ENCODE assay signal across 8 cellular contexts in the genomic region with DNA sequence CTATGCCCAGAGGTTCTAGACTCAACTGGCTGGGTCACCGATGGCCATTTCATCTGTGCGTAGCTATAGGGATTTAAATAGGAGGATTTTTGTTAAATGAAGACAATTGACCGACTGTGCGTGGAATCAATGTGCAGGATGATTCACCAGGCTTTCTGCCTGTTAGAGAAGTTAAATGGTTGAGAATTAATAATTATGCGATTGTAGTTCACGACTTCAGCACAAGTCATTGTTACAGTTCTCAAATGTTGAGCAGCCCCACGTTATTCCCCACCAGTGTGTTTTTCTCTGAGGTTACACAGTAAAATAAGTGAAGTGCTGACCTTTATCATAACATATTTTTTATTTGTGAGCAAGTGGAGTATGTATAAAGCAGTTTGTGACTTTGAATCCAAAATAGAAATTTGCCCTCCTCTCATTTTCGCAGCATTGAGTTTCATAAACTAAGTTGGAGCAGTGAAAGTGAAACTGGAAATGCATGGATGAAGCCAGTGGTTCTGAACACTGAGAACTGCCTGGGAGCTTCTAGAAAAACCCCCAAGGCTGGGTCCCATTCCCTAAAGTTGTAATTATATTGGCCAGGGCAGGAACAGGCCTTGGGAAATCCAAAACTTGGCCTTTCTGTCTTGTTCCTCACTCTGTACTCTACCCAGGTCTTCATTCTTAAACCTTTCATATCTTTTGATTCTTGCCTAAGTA.
DNase-seq lines count a peak whose midpoint lies in the region; ATAC-seq and TF ChIP-seq lines count a peak whose summit lies in the region.

No MANE protein-coding gene starts in this region.

- POLR2A ChIA-PET in activated naive CD8-positive, alpha-beta T cell treated with anti-CD3 and anti-CD28 coated beads, Interleukin-2, amount 10 ng/mL, durations not matched to agents 7 days and 5 days (lab: Charles Lee): no interaction called here

- no peaks in the 10 kb centered on the region for H3K27me3 ChIP-seq in BLaER1
- no peaks in the 10 kb centered on the region for H3K27me3 ChIP-seq in effector memory CD4-positive, alpha-beta T cell (replicated peaks; ENCODE audit: control insufficient read depth, insufficient read depth, low read length, poor library complexity, severe bottlenecking)

- H3K9me3 Mint-ChIP-seq in activated naive CD8-positive, alpha-beta T cell treated with anti-CD3 and anti-CD28 coated beads, Interleukin-2, amount 10 ng/mL, durations not matched to agents 7 days and 5 days: no peaks in the 10 kb centered on the region

- no peak for TF ChIP-seq CTCF in foreskin fibroblast (IDR thresholded peaks at IDR 0.05; ENCODE audit: low read depth, low read length)

- in situ Hi-C loops in G401 (cut with HindIII; ENCODE audit: low sequenced_read_pairs): no loop called here

- peaks cover 2% of the 10 kb centered on the region for H3K27me3 Mint-ChIP-seq in activated naive CD8-positive, alpha-beta T cell treated with anti-CD3 and anti-CD28 coated beads, Interleukin-2, amount 10 ng/mL, durations not matched to agents 7 days and 5 days

- H3K4me2 ChIP-seq in BLaER1: peak overlapping the region; percentile 83

- H3K36me3 Mint-ChIP-seq in activated naive CD8-positive, alpha-beta T cell treated with anti-CD3 and anti-CD28 coated beads, Interleukin-2, amount 10 ng/mL, durations not matched to agents 7 days and 5 days: peaks cover 3% of the 10 kb centered on the region

- H3K36me3 ChIP-seq in BLaER1: peaks cover 65% of the 10 kb centered on the region
- no peaks in the 10 kb centered on the region for H3K36me3 ChIP-seq in effector memory CD4-positive, alpha-beta T cell (ENCODE audit: control insufficient read depth, insufficient read depth, low read length)

- no peak for DNase-seq in activated naive CD8-positive, alpha-beta T cell treated with anti-CD3 and anti-CD28 coated beads, Interleukin-2, amount 10 ng/mL, durations not matched to agents 7 days and 5 days
- peak; percentile 38 for DNase-seq in midbrain (lab: John Stamatoyannopoulos, UW)
- no peak for DNase-seq in effector memory CD4-positive, alpha-beta T cell
- no peak for DNase-seq in foreskin fibroblast
- no peak for DNase-seq in OCI-M2 (lab: John Stamatoyannopoulos, UW; ENCODE audit: unreplicated experiment)
- DNase-seq in G401 (ENCODE audit: low spot score): no peak

- H3K9ac ChIP-seq in BLaER1: peak overlapping the region; percentile 42; the same call in 1 of the 2 replicates

- ATAC-seq in GM21825 (IDR thresholded peaks at IDR 0.05; ENCODE audit: unreplicated experiment): peak; percentile 53
- ATAC-seq in activated naive CD8-positive, alpha-beta T cell treated with anti-CD3 and anti-CD28 coated beads, Interleukin-2, amount 10 ng/mL, durations not matched to agents 7 days and 5 days (ENCODE audit: low read depth): no peak

- no peak overlapping the region for H3K27ac Mint-ChIP-seq in activated naive CD8-positive, alpha-beta T cell treated with anti-CD3 and anti-CD28 coated beads, Interleukin-2, amount 10 ng/mL, durations not matched to agents 7 days and 5 days

- H3K4me3 Mint-ChIP-seq in activated naive CD8-positive, alpha-beta T cell treated with anti-CD3 and anti-CD28 coated beads, Interleukin-2, amount 10 ng/mL, durations not matched to agents 7 days and 5 days: peak overlapping the region; percentile 52

- no peaks in the 10 kb centered on the region for H3K9me3 ChIP-seq in BLaER1
- no peaks in the 10 kb centered on the region for H3K9me3 ChIP-seq in effector memory CD4-positive, alpha-beta T cell (ENCODE audit: control insufficient read depth, low read length)

- peaks cover 100% of the 10 kb centered on the region for H4K20me1 ChIP-seq in BLaER1

- H3K4me3 ChIP-seq in BLaER1 (peak overlapping the region; percentile 27; the same call in 1 of the 2 replicates), foreskin fibroblast (ENCODE audit: low read depth in 1 of 2, low read length in 2 of 2) (no peak overlapping the region)
- no peak overlapping the region for H3K4me3 ChIP-seq in effector memory CD4-positive, alpha-beta T cell (ENCODE audit: insufficient read depth, low read depth, low read length, poor library complexity, severe bottlenecking)

- peaks cover 100% of the 10 kb centered on the region for H3K4me1 ChIP-seq in BLaER1
- no peaks in the 10 kb centered on the region for H3K4me1 ChIP-seq in effector memory CD4-positive, alpha-beta T cell (ENCODE audit: control insufficient read depth, insufficient read depth, low read length, poor library complexity, severe bottlenecking)

- peak overlapping the region; percentile 46 for H3K27ac ChIP-seq in BLaER1
- H3K27ac ChIP-seq in effector memory CD4-positive, alpha-beta T cell (ENCODE audit: insufficient read depth, low read length, poor library complexity, severe bottlenecking): no peak overlapping the region

- peaks cover 23% of the 10 kb centered on the region for H3K4me1 Mint-ChIP-seq in activated naive CD8-positive, alpha-beta T cell treated with anti-CD3 and anti-CD28 coated beads, Interleukin-2, amount 10 ng/mL, durations not matched to agents 7 days and 5 days
